34 cellular contexts compared by ENCODE assay signal in genomic region chr13:94515911-94516310, GRCh38. TPM values are rescaled to one million over a fixed set of nuclear protein-coding genes. Genes with fewer than 3 reads are reported as not detected.
A peak's percentile ranks its signal among the peaks of the same experiment; 100 is the strongest.
DNase-seq lines count a peak whose midpoint lies in the region; ATAC-seq, FAIRE-seq and TF ChIP-seq lines count a peak whose summit lies in the region.
"Had no signal": no experiment of that assay in that cellular context is flagged by ENCODE, and none has a peak within 500 bp of the region (broad histone marks: within the 10 kb centered on the region; RNA-seq: fewer than 3 reads in every experiment).

No MANE protein-coding gene starts in this region.

- TF ChIP-seq CTCF in DND-41 (IDR thresholded peaks at IDR 0.05; ENCODE audit: borderline replicate concordance, extremely low read depth, low read length, poor library complexity, severe bottlenecking) (no peak), K562 (IDR thresholded peaks at IDR 0.05 in 2 of 3, conservative IDR thresholded peaks at IDR 0.05 in 1 of 3; ENCODE audit: insufficient read depth in 2 of 3, low read depth in 1 of 3, low read length in 3 of 3) (no peak), heart left ventricle (IDR thresholded peaks at IDR 0.05) (no peak)

- H4K20me1 ChIP-seq in DND-41 (ENCODE audit: insufficient read depth, low read length), result no peaks in the 10 kb centered on the region
- H4K20me1 ChIP-seq in K562 (replicated peaks; ENCODE audit: control insufficient read depth, insufficient read depth, low read length), result no peaks in the 10 kb centered on the region
- H4K20me1 ChIP-seq: BLaER1; BLaER1 treated with 17β-estradiol and CSF1 and Interleukin-3, amounts not matched to agents 10 nM and 100 nM had no signal

- in situ Hi-C loops in SK-MEL-5 (cut with HindIII; ENCODE audit: low pct_unique_long_range_greater_than_20kb, low sequenced_read_pairs) (no loop called here), K562 (cut with MboI) (no loop called here)

- CTCF ChIA-PET in K562 (lab: Yijun Ruan, JAX; ENCODE audit: low intra/inter-chr PET ratio), result no interaction called here

- no peaks in the 10 kb centered on the region for H3K9me1 ChIP-seq in K562 (ENCODE audit: control insufficient read depth, insufficient read depth, low read length)

- no TSS peak for BruUV-seq in K562 (replicated peaks; lab: Mats Ljungman, UMichigan)

- no peak for TF ChIP-seq RAD21 in K562 (CRISPR knock-in tag; conservative IDR thresholded peaks at IDR 0.05 in 1 of 2, IDR thresholded peaks at IDR 0.05 in 1 of 2)

- H3K4me3 ChIP-seq in DND-41 (ENCODE audit: low read depth in 1 of 2, low read length in 2 of 2) (no peak overlapping the region), K562 (no peak overlapping the region), heart left ventricle (no peak overlapping the region)
- H3K4me3 ChIP-seq: A549; BLaER1; BLaER1 treated with 17β-estradiol and CSF1 and Interleukin-3, amounts not matched to agents 10 nM and 100 nM had no signal

- TF ChIP-seq EP300 in K562 (IDR thresholded peaks at IDR 0.05; ENCODE audit: low read length), result no peak

- H2AFZ ChIP-seq in DND-41 (ENCODE audit: low read depth, low read length) (no peak overlapping the region), K562 (ENCODE audit: low read depth, low read length) (no peak overlapping the region)

- H3K27ac ChIP-seq in DND-41 (ENCODE audit: low read length) (no peak overlapping the region), K562 (ENCODE audit: extremely low read depth, low read depth, low read length) (no peak overlapping the region), heart left ventricle (no peak overlapping the region)
- H3K27ac ChIP-seq: 22Rv1; A549; BLaER1; BLaER1 treated with 17β-estradiol and CSF1 and Interleukin-3, amounts not matched to agents 10 nM and 100 nM; C4-2B had no signal

- FAIRE-seq in K562 (lab: Jason Lieb, UNC), result no peak
- FAIRE-seq: A204.1, A549, D721Med had no signal

- POLR2A ChIA-PET in K562 (lab: Yijun Ruan, JAX), result interaction anchor here (0.6 kb wide), 1 partner anchor 26 kb away, joined by 4 read pairs; no protein-coding TSS in a partner anchor

- intact Hi-C loops in K562 (cut with micrococcal nuclease), result no loop called here
- intact Hi-C loops in heart left ventricle (cut with DNase I), result no loop called here

- DNase-seq in DND-41 (no peak), SK-MEL-5 (ENCODE audit: low read depth, low spot score) (peak; percentile 93), K562 (ENCODE audit: extremely low read depth in 1 of 4, low spot score in 3 of 4) (peak in 3 of 4 experiments; percentile 3 to 8 (median 6)), heart left ventricle (no peak), T-helper 9 cell (no peak)
- no peak for DNase-seq in stimulated activated CD8-positive, alpha-beta memory T cell treated with anti-CD3 and anti-CD28 coated beads, Interleukin-4, amount 100 ng/mL, for 48 hours
- DNase-seq: 8988T; ACHN; AML-193; BE2C; C1 segment of cervical spinal cord; Caco-2; Calu3; CD4-positive, alpha-beta memory T cell; CD4-positive, alpha-beta T cell; CD4-positive, CD25-positive, alpha-beta regulatory T cell; CD8-positive, alpha-beta memory T cell; CD8-positive, alpha-beta T cell; COR-L47; DMS 273 treated with DMSO at 0.1 percent for 48 hours; DMS153; EL had no signal

- H3K9ac ChIP-seq in DND-41 (ENCODE audit: low read depth, low read length), result no peak overlapping the region
- no peak overlapping the region for H3K9ac ChIP-seq in K562 (ENCODE audit: insufficient read depth in 1 of 2, low read depth in 2 of 2, low read length in 2 of 2)
- H3K9ac ChIP-seq: BLaER1; BLaER1 treated with 17β-estradiol and CSF1 and Interleukin-3, amounts not matched to agents 10 nM and 100 nM had no signal

- no peaks in the 10 kb centered on the region for H3K27me3 ChIP-seq in DND-41 (ENCODE audit: insufficient read depth, low read length, poor library complexity)
- no peaks in the 10 kb centered on the region for H3K27me3 ChIP-seq in K562 (ENCODE audit: control insufficient read depth in 2 of 2, insufficient read depth in 2 of 2, low read length in 2 of 2)
- no peaks in the 10 kb centered on the region for H3K27me3 ChIP-seq in heart left ventricle
- H3K27me3 ChIP-seq: BE2C; BLaER1; BLaER1 treated with 17β-estradiol and CSF1 and Interleukin-3, amounts not matched to agents 10 nM and 100 nM had no signal

- TF ChIP-seq POLR2A in K562 (conservative IDR thresholded peaks at IDR 0.05) (no peak), heart left ventricle (IDR thresholded peaks at IDR 0.05) (no peak)

- H3K9me3 ChIP-seq in DND-41 (ENCODE audit: insufficient read depth, low read length, severe bottlenecking) (no peaks in the 10 kb centered on the region), K562 (replicated peaks; ENCODE audit: control insufficient read depth, insufficient read depth, low read depth, low read length) (no peaks in the 10 kb centered on the region), heart left ventricle (peaks cover 0 to 6% (median 0%) of the 10 kb centered on the region in 12 donors)
- H3K9me3 ChIP-seq: A549, BE2C, Caco-2 had no signal

- H3K36me3 ChIP-seq in DND-41 (ENCODE audit: insufficient read depth, low read length) (no peaks in the 10 kb centered on the region), K562 (ENCODE audit: control insufficient read depth, insufficient read depth, low read length) (no peaks in the 10 kb centered on the region), heart left ventricle (no peaks in the 10 kb centered on the region)
- H3K36me3 ChIP-seq: BE2C; BLaER1; BLaER1 treated with 17β-estradiol and CSF1 and Interleukin-3, amounts not matched to agents 10 nM and 100 nM had no signal

- whole genome bisulfite sequencing in K562 (ENCODE audit: insufficient coverage, low coverage, missing lambda C conversion rate), result 15% methylated on average over 4 of the region's 4 CpGs
- WGBS in heart left ventricle, 4 donors, result 79 to 83% (median 82%) methylated on average over 4 of the region's 4 CpGs

- ATAC-seq in DND-41 (ENCODE audit: insufficient read depth, low read depth) (peak; percentile 10; the same call in 1 of the 3 replicates), K562 (no peak), heart left ventricle (no peak)
- ATAC-seq: A549; CD8-positive, alpha-beta T cell had no signal

- H3K4me2 ChIP-seq in DND-41 (ENCODE audit: insufficient read depth, low read length), result no peak overlapping the region
- no peak overlapping the region for H3K4me2 ChIP-seq in K562 (ENCODE audit: insufficient read depth, low read length)
- H3K4me2 ChIP-seq: A549, BLaER1 had no signal

- peaks cover 2% of the 10 kb centered on the region; the same call in 1 of the 2 replicates for H3K4me1 ChIP-seq in DND-41 (ENCODE audit: insufficient read depth, low read length)
- no peaks in the 10 kb centered on the region for H3K4me1 ChIP-seq in K562 (replicated peaks in 1 of 2; ENCODE audit: control insufficient read depth in 2 of 2, insufficient read depth in 2 of 2, low read length in 2 of 2)
- no peaks in the 10 kb centered on the region for H3K4me1 ChIP-seq in heart left ventricle
- H3K4me1 ChIP-seq: A549, BE2C, BLaER1, Caco-2 had no signal

- no peaks in the 10 kb centered on the region for H3K79me2 ChIP-seq in DND-41 (ENCODE audit: insufficient read depth, low read length)
- no peaks in the 10 kb centered on the region for H3K79me2 ChIP-seq in K562 (ENCODE audit: control insufficient read depth, insufficient read depth, low read length)

TF ChIP-seq in K562, 482 proteins besides CTCF, POLR2A, EP300 and RAD21:
- no peak for TF ChIP-seq ZC3H8 (IDR thresholded peaks at IDR 0.05)
TF ChIP-seq in K562: peak in this region for 0.

RNA-seq across cellular contexts. Expression of gene DCT, which starts 36.4 kb away (rescaled TPM):
- total RNA-seq in SK-MEL-5 (2014; rRNA removed; shearing (Covaris generic)), result 1,230 and 1,300 TPM in 2 replicates
- polyA plus RNA-seq in SK-MEL-5 (2015; cell fraction: cytosol; rRNA removed), result 598 and 758 TPM in 2 replicates
- polyA plus RNA-seq in SK-MEL-5 (2015; cell fraction: nucleus; rRNA removed), result 4,228 and 4,930 TPM in 2 replicates
- total RNA-seq in K562 (2011; cell fraction: chromatin; rRNA removed; ENCODE audit: low replicate concordance), result 0.65 TPM in 1 of 2 replicates, not detected in the other
- under 0.01 and 0.26 TPM in 2 replicates for total RNA-seq in K562 (2011; cell fraction: nucleolus; rRNA removed)
- total RNA-seq in K562 (2011; cell fraction: nucleoplasm; rRNA removed), result 0.23 TPM in 1 of 2 replicates, not detected in the other
- total RNA-seq in K562 (2014; rRNA removed) (0.32 and 0.49 TPM in 2 replicates), K562 (2014; rRNA removed; fragmentation: Illumina TruSeq; extraction: Trizol) (0.61 and 0.73 TPM in 2 replicates), K562 (2015; rRNA removed; fragmentation: Illumina TruSeq; extraction: Trizol) (0.75 and 0.83 TPM in 2 replicates), K562 (2021) (0.34 and 0.66 TPM in 2 replicates), heart left ventricle (under 1 TPM in 8 of 9 donors, not detected in 1; 0.11 to 0.88 (median 0.25) TPM)
- polyA plus RNA-seq in K562 (2011; rRNA removed) (0.11 and 0.15 TPM in 2 replicates), K562 (2014; fragmentation: Illumina TruSeq; extraction: Trizol) (0.39 and 0.80 TPM in 2 replicates), K562 (2014; fragmentation: Nextera tagmentation; extraction: Ambion mirVana) (under 1 TPM; 0.23 to 0.38 TPM), K562 (2014; rRNA removed) (0.55 and 0.57 TPM in 2 replicates), heart left ventricle (not detected)
- 0.01 TPM in 1 of 2 replicates, not detected in the other for polyA plus RNA-seq in K562 (2011; cell fraction: cytosol; rRNA removed)
- polyA plus RNA-seq in K562 (2011; cell fraction: nucleus; rRNA removed), result 0.21 and 0.24 TPM in 2 replicates
- polyA plus RNA-seq in K562 (2012), result 0.29 and 0.86 TPM in 2 replicates
- 0.03 TPM in 1 of 2 replicates, not detected in the other for polyA minus RNA-seq in K562 (2011; rRNA and poly(A)+ RNA removed)
- polyA minus RNA-seq in K562 (2011; cell fraction: cytosol; rRNA and poly(A)+ RNA removed), result not detected in 2 replicates
- under 0.01 and 0.22 TPM in 2 replicates for polyA minus RNA-seq in K562 (2011; cell fraction: nucleus; rRNA and poly(A)+ RNA removed)
- total RNA-seq: A172, A673, Caco-2, Calu3 had no signal
- polyA plus RNA-seq: AG04450; BJ; CD14-positive monocyte; CD8-positive, alpha-beta memory T cell had no signal

Comparison
In these comparisons a context has a peak if more than half of its experiments do, and no peak if none do; other contexts are left out.
1. DNase-seq: peak in SK-MEL-5 (single experiment) and K562 (3 of 4); none in DND-41 (single experiment), heart left ventricle (0 of 5), stimulated activated CD8-positive, alpha-beta memory T cell treated with anti-CD3 and anti-CD28 coated beads, Interleukin-4, amount 100 ng/mL, for 48 hours (single experiment) and T-helper 9 cell (single experiment).
2. RNA of gene DCT, which starts 36.4 kb away (total RNA-seq): 1,230 to 1,300 TPM in SK-MEL-5; under 0.01 to 0.83 TPM in K562 and 0.11 to 0.88 TPM in heart left ventricle; every median in the first group is over 100 times any median in the second.